ENCODE assay signal across 15 cellular contexts in genomic region chr12:29734299-29734698, GRCh38. TPM values are rescaled to one million over a fixed set of nuclear protein-coding genes. Genes with fewer than 3 reads are reported as not detected.
"Had no signal": no experiment of that assay in that cellular context is flagged by ENCODE, and none has a peak within 500 bp of the region (broad histone marks: within the 10 kb centered on the region; RNA-seq: fewer than 3 reads in every experiment).

No MANE protein-coding gene starts in this region.

- H3K9me3 Mint-ChIP-seq: activated CD4-positive, alpha-beta memory T cell treated with anti-CD3 and anti-CD28 coated beads for 36 hours; activated naive CD4-positive, alpha-beta T cell treated with anti-CD3 and anti-CD28 coated beads, Interleukin-2, amount 10 ng/mL, durations not matched to agents 7 days and 5 days; activated T-cell treated with anti-CD3 and anti-CD28 coated beads, Interleukin-2, amount 50 U/mL, for 24 hours; naive thymus-derived CD8-positive, alpha-beta T cell; stimulated activated naive CD8-positive, alpha-beta T cell treated with anti-CD3 and anti-CD28 coated beads, Interleukin-15, Interleukin-2, amounts not matched to agents 100 ng/mL and 50 ng/mL, for 24 hours had no signal

- H3K4me3 Mint-ChIP-seq: activated CD4-positive, alpha-beta memory T cell treated with anti-CD3 and anti-CD28 coated beads for 36 hours; activated naive CD4-positive, alpha-beta T cell treated with anti-CD3 and anti-CD28 coated beads, Interleukin-2, amount 10 ng/mL, durations not matched to agents 7 days and 5 days; activated T-cell treated with anti-CD3 and anti-CD28 coated beads, Interleukin-2, amount 50 U/mL, for 24 hours; naive thymus-derived CD8-positive, alpha-beta T cell; stimulated activated naive CD8-positive, alpha-beta T cell treated with anti-CD3 and anti-CD28 coated beads, Interleukin-15, Interleukin-2, amounts not matched to agents 100 ng/mL and 50 ng/mL, for 24 hours had no signal

- H3K27me3 ChIP-seq: testis had no signal

- H3K36me3 Mint-ChIP-seq: activated CD4-positive, alpha-beta memory T cell treated with anti-CD3 and anti-CD28 coated beads for 36 hours; activated naive CD4-positive, alpha-beta T cell treated with anti-CD3 and anti-CD28 coated beads, Interleukin-2, amount 10 ng/mL, durations not matched to agents 7 days and 5 days; naive thymus-derived CD8-positive, alpha-beta T cell had no signal

- H3K36me3 ChIP-seq: neutrophil, WERI-Rb-1 had no signal

- ATAC-seq: naive thymus-derived CD8-positive, alpha-beta T cell had no signal

- H3K27ac ChIP-seq: neutrophil, WERI-Rb-1 had no signal

- H3K4me1 Mint-ChIP-seq: activated naive CD4-positive, alpha-beta T cell treated with anti-CD3 and anti-CD28 coated beads, Interleukin-2, amount 10 ng/mL, durations not matched to agents 7 days and 5 days; naive thymus-derived CD8-positive, alpha-beta T cell had no signal

- H3K9me3 ChIP-seq: neutrophil, testis had no signal

- H3K27me3 Mint-ChIP-seq: activated naive CD4-positive, alpha-beta T cell treated with anti-CD3 and anti-CD28 coated beads, Interleukin-2, amount 10 ng/mL, durations not matched to agents 7 days and 5 days; stimulated activated naive CD8-positive, alpha-beta T cell treated with anti-CD3 and anti-CD28 coated beads, Interleukin-15, Interleukin-2, amounts not matched to agents 100 ng/mL and 50 ng/mL, for 24 hours had no signal

- H3K27ac Mint-ChIP-seq: activated CD4-positive, alpha-beta memory T cell treated with anti-CD3 and anti-CD28 coated beads for 36 hours; activated naive CD4-positive, alpha-beta T cell treated with anti-CD3 and anti-CD28 coated beads, Interleukin-2, amount 10 ng/mL, durations not matched to agents 7 days and 5 days; activated T-cell treated with anti-CD3 and anti-CD28 coated beads, Interleukin-2, amount 50 U/mL, for 24 hours; stimulated activated naive CD8-positive, alpha-beta T cell treated with anti-CD3 and anti-CD28 coated beads, Interleukin-15, Interleukin-2, amounts not matched to agents 100 ng/mL and 50 ng/mL, for 24 hours had no signal

- DNase-seq: activated CD4-positive, alpha-beta memory T cell treated with anti-CD3 and anti-CD28 coated beads for 36 hours; activated naive CD4-positive, alpha-beta T cell treated with anti-CD3 and anti-CD28 coated beads, Interleukin-2, amount 10 ng/mL, durations not matched to agents 7 days and 5 days; activated T-cell treated with anti-CD3 and anti-CD28 coated beads, Interleukin-2, amount 50 U/mL, for 24 hours; central memory CD4-positive, alpha-beta T cell; cortex of kidney; effector CD4-positive, alpha-beta T cell; foreskin fibroblast; naive thymus-derived CD8-positive, alpha-beta T cell; stimulated activated CD4-positive, alpha-beta T cell treated with anti-CD3 and anti-CD28 coated beads, Interleukin-4, amount 100 ng/mL, for 4 hours; stimulated activated CD8-positive, alpha-beta memory T cell treated with anti-CD3 and anti-CD28 coated beads, Interleukin-4, amount 100 ng/mL, for 48 hours; testis; WERI-Rb-1 had no signal

- H3K4me3 ChIP-seq: smooth muscle cell, testis had no signal

RNA-seq across cellular contexts. Expression of gene TMTC1, which starts 49.4 kb away (rescaled TPM):
- total RNA-seq: naive thymus-derived CD8-positive, alpha-beta T cell had no signal
- polyA plus RNA-seq: naive thymus-derived CD8-positive, alpha-beta T cell had no signal
